In the genomic region with DNA sequence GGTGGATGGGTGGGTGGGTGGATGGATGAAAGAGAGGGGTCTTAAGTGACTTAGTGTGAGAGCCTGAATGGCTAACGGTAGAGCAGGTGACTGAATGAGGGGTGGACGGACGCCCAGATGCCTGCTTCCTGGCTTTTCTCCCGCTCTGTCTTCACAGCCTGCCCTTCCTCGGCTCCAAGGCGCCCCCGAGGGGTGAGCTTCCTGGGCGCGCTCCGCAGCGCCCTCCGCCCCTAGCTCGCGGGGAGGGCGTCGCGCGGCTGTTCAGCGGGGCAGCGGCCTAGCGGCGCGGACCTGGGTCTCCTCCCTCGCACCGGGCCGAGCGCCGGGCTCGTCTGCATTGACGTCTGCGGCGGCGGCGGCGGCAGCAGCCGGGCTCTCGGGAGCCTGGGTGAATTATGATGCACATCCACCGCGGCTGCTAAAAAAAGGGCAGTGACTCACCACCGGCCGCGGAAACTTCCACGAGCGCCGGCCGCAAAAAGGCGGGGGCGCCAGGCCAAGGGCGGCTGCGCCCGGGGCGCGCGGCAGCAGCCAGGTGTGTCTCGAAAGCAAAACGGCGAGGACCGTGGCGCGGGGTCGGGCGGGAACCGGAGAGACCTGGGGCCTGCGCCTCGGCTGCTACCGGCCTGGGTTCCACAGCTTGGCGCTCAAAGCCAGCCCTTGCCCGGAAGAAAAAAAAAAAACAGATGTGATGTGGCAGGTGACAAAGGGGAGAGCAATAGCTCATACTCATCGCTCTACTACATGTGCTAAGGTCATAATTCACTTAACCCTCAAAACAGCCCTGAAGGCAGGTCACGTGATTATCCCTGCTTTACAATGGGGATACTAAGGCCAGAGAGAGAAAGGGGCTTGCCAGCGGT, we compare ENCODE assay signal across 1 cellular context.
TF ChIP-seq lines count a peak whose summit lies in the region.

No MANE protein-coding gene starts in this region.

TF ChIP-seq in K562, 482 proteins besides CTCF, POLR2A, EP300 and RAD21 (continued from another document and continues in another):
- TF ChIP-seq, protein P1, sequence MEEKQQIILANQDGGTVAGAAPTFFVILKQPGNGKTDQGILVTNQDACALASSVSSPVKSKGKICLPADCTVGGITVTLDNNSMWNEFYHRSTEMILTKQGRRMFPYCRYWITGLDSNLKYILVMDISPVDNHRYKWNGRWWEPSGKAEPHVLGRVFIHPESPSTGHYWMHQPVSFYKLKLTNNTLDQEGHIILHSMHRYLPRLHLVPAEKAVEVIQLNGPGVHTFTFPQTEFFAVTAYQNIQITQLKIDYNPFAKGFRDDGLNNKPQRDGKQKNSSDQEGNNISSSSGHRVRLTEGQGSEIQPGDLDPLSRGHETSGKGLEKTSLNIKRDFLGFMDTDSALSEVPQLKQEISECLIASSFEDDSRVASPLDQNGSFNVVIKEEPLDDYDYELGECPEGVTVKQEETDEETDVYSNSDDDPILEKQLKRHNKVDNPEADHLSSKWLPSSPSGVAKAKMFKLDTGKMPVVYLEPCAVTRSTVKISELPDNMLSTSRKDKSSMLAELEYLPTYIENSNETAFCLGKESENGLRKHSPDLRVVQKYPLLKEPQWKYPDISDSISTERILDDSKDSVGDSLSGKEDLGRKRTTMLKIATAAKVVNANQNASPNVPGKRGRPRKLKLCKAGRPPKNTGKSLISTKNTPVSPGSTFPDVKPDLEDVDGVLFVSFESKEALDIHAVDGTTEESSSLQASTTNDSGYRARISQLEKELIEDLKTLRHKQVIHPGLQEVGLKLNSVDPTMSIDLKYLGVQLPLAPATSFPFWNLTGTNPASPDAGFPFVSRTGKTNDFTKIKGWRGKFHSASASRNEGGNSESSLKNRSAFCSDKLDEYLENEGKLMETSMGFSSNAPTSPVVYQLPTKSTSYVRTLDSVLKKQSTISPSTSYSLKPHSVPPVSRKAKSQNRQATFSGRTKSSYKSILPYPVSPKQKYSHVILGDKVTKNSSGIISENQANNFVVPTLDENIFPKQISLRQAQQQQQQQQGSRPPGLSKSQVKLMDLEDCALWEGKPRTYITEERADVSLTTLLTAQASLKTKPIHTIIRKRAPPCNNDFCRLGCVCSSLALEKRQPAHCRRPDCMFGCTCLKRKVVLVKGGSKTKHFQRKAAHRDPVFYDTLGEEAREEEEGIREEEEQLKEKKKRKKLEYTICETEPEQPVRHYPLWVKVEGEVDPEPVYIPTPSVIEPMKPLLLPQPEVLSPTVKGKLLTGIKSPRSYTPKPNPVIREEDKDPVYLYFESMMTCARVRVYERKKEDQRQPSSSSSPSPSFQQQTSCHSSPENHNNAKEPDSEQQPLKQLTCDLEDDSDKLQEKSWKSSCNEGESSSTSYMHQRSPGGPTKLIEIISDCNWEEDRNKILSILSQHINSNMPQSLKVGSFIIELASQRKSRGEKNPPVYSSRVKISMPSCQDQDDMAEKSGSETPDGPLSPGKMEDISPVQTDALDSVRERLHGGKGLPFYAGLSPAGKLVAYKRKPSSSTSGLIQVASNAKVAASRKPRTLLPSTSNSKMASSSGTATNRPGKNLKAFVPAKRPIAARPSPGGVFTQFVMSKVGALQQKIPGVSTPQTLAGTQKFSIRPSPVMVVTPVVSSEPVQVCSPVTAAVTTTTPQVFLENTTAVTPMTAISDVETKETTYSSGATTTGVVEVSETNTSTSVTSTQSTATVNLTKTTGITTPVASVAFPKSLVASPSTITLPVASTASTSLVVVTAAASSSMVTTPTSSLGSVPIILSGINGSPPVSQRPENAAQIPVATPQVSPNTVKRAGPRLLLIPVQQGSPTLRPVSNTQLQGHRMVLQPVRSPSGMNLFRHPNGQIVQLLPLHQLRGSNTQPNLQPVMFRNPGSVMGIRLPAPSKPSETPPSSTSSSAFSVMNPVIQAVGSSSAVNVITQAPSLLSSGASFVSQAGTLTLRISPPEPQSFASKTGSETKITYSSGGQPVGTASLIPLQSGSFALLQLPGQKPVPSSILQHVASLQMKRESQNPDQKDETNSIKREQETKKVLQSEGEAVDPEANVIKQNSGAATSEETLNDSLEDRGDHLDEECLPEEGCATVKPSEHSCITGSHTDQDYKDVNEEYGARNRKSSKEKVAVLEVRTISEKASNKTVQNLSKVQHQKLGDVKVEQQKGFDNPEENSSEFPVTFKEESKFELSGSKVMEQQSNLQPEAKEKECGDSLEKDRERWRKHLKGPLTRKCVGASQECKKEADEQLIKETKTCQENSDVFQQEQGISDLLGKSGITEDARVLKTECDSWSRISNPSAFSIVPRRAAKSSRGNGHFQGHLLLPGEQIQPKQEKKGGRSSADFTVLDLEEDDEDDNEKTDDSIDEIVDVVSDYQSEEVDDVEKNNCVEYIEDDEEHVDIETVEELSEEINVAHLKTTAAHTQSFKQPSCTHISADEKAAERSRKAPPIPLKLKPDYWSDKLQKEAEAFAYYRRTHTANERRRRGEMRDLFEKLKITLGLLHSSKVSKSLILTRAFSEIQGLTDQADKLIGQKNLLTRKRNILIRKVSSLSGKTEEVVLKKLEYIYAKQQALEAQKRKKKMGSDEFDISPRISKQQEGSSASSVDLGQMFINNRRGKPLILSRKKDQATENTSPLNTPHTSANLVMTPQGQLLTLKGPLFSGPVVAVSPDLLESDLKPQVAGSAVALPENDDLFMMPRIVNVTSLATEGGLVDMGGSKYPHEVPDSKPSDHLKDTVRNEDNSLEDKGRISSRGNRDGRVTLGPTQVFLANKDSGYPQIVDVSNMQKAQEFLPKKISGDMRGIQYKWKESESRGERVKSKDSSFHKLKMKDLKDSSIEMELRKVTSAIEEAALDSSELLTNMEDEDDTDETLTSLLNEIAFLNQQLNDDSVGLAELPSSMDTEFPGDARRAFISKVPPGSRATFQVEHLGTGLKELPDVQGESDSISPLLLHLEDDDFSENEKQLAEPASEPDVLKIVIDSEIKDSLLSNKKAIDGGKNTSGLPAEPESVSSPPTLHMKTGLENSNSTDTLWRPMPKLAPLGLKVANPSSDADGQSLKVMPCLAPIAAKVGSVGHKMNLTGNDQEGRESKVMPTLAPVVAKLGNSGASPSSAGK (IDR thresholded peaks at IDR 0.05) = peak; percentile 61
- TF ChIP-seq MEIS2 (IDR thresholded peaks at IDR 0.05; ENCODE audit: partially characterized antibody) (peak; percentile 55), MEF2D (tag; conservative IDR thresholded peaks at IDR 0.05; ENCODE audit: low read depth) (0 out of 2 replicates have a peak, but pooled peaks have one; percentile 52), ZNF212 (CRISPR knock-in tag; IDR thresholded peaks at IDR 0.05) (no peak), EGR1 (conservative IDR thresholded peaks at IDR 0.05) (peak; percentile 63), ZNF583 (CRISPR knock-in tag; IDR thresholded peaks at IDR 0.05) (0 out of 2 replicates have a peak, but pooled peaks have one; percentile 32), ZNF124 (CRISPR knock-in tag; IDR thresholded peaks at IDR 0.05) (no peak), EP400 (IDR thresholded peaks at IDR 0.05) (no peak), HDAC6 (IDR thresholded peaks at IDR 0.05; ENCODE audit: low read depth, low read length) (no peak), SMARCC2 (IDR thresholded peaks at IDR 0.05; ENCODE audit: low read depth) (no peak), NCOR1 (IDR thresholded peaks at IDR 0.05) (no peak), ZFX (CRISPR knock-in tag; IDR thresholded peaks at IDR 0.05) (0 out of 2 replicates have a peak, but pooled peaks have one; percentile 33), NR4A1 (CRISPR knock-in tag; IDR thresholded peaks at IDR 0.05) (no peak), NR4A1 (tag; IDR thresholded peaks at IDR 0.05) (no peak), ASH1L (IDR thresholded peaks at IDR 0.05; ENCODE audit: borderline replicate concordance, low read depth, partially characterized antibody) (no peak), RCOR1 (IDR thresholded peaks at IDR 0.05; ENCODE audit: borderline replicate concordance in 1 of 2, low read depth in 2 of 2, low read length in 2 of 2) (no peak), CXXC5 (CRISPR knock-in tag; IDR thresholded peaks at IDR 0.05) (peak; percentile 69)
- TF ChIP-seq, protein P2, sequence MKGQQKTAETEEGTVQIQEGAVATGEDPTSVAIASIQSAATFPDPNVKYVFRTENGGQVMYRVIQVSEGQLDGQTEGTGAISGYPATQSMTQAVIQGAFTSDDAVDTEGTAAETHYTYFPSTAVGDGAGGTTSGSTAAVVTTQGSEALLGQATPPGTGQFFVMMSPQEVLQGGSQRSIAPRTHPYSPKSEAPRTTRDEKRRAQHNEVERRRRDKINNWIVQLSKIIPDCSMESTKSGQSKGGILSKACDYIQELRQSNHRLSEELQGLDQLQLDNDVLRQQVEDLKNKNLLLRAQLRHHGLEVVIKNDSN (CRISPR knock-in tag; IDR thresholded peaks at IDR 0.05) = peak; percentile 64
- TF ChIP-seq, protein P3, sequence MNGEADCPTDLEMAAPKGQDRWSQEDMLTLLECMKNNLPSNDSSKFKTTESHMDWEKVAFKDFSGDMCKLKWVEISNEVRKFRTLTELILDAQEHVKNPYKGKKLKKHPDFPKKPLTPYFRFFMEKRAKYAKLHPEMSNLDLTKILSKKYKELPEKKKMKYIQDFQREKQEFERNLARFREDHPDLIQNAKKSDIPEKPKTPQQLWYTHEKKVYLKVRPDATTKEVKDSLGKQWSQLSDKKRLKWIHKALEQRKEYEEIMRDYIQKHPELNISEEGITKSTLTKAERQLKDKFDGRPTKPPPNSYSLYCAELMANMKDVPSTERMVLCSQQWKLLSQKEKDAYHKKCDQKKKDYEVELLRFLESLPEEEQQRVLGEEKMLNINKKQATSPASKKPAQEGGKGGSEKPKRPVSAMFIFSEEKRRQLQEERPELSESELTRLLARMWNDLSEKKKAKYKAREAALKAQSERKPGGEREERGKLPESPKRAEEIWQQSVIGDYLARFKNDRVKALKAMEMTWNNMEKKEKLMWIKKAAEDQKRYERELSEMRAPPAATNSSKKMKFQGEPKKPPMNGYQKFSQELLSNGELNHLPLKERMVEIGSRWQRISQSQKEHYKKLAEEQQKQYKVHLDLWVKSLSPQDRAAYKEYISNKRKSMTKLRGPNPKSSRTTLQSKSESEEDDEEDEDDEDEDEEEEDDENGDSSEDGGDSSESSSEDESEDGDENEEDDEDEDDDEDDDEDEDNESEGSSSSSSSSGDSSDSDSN (IDR thresholded peaks at IDR 0.05; ENCODE audit: borderline replicate concordance in 1 of 2, low read depth in 2 of 2, low read length in 2 of 2) = peak; percentile 34 to 37; a peak in 1 of 4 replicates
- TF ChIP-seq, protein P4, sequence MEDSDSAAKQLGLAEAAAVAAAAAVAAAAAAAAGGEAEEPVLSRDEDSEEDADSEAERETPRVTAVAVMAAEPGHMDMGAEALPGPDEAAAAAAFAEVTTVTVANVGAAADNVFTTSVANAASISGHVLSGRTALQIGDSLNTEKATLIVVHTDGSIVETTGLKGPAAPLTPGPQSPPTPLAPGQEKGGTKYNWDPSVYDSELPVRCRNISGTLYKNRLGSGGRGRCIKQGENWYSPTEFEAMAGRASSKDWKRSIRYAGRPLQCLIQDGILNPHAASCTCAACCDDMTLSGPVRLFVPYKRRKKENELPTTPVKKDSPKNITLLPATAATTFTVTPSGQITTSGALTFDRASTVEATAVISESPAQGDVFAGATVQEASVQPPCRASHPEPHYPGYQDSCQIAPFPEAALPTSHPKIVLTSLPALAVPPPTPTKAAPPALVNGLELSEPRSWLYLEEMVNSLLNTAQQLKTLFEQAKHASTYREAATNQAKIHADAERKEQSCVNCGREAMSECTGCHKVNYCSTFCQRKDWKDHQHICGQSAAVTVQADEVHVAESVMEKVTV (CRISPR knock-in tag; IDR thresholded peaks at IDR 0.05) = peak; percentile 75
- TF ChIP-seq, protein P5, sequence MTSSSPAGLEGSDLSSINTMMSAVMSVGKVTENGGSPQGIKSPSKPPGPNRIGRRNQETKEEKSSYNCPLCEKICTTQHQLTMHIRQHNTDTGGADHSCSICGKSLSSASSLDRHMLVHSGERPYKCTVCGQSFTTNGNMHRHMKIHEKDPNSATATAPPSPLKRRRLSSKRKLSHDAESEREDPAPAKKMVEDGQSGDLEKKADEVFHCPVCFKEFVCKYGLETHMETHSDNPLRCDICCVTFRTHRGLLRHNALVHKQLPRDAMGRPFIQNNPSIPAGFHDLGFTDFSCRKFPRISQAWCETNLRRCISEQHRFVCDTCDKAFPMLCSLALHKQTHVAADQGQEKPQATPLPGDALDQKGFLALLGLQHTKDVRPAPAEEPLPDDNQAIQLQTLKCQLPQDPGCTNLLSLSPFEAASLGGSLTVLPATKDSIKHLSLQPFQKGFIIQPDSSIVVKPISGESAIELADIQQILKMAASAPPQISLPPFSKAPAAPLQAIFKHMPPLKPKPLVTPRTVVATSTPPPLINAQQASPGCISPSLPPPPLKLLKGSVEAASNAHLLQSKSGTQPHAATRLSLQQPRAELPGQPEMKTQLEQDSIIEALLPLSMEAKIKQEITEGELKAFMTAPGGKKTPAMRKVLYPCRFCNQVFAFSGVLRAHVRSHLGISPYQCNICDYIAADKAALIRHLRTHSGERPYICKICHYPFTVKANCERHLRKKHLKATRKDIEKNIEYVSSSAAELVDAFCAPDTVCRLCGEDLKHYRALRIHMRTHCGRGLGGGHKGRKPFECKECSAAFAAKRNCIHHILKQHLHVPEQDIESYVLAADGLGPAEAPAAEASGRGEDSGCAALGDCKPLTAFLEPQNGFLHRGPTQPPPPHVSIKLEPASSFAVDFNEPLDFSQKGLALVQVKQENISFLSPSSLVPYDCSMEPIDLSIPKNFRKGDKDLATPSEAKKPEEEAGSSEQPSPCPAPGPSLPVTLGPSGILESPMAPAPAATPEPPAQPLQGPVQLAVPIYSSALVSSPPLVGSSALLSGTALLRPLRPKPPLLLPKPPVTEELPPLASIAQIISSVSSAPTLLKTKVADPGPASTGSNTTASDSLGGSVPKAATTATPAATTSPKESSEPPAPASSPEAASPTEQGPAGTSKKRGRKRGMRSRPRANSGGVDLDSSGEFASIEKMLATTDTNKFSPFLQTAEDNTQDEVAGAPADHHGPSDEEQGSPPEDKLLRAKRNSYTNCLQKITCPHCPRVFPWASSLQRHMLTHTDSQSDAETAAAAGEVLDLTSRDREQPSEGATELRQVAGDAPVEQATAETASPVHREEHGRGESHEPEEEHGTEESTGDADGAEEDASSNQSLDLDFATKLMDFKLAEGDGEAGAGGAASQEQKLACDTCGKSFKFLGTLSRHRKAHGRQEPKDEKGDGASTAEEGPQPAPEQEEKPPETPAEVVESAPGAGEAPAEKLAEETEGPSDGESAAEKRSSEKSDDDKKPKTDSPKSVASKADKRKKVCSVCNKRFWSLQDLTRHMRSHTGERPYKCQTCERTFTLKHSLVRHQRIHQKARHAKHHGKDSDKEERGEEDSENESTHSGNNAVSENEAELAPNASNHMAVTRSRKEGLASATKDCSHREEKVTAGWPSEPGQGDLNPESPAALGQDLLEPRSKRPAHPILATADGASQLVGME (CRISPR knock-in tag; IDR thresholded peaks at IDR 0.05) = 0 out of 2 replicates have a peak, but pooled peaks have one; percentile 52
- TF ChIP-seq, protein P6, sequence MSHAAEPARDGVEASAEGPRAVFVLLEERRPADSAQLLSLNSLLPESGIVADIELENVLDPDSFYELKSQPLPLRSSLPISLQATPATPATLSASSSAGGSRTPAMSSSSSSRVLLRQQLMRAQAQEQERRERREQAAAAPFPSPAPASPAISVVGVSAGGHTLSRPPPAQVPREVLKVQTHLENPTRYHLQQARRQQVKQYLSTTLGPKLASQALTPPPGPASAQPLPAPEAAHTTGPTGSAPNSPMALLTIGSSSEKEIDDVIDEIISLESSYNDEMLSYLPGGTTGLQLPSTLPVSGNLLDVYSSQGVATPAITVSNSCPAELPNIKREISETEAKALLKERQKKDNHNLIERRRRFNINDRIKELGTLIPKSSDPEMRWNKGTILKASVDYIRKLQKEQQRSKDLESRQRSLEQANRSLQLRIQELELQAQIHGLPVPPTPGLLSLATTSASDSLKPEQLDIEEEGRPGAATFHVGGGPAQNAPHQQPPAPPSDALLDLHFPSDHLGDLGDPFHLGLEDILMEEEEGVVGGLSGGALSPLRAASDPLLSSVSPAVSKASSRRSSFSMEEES (CRISPR knock-in tag; IDR thresholded peaks at IDR 0.05) = peak; percentile 93
